In genomic region chr15:83066761-83067637, GRCh38 we compare ENCODE assay signal across 1 cellular context.
TF ChIP-seq lines count a peak whose summit lies in the region.

TSS of gene BTBD1 (minus strand) at chr15:83067252. CDS start at chr15:83067151, 101 bp downstream.

TF ChIP-seq in K562, 482 proteins besides CTCF, POLR2A, EP300 and RAD21 (continued from another document and continues in another):
- TF ChIP-seq ZNF592 (IDR thresholded peaks at IDR 0.05): peak; percentile 67; the same call in 1 of the 2 replicates
- TF ChIP-seq NFYB (IDR thresholded peaks at IDR 0.05; ENCODE audit: extremely low read depth, insufficient read length): no peak
- peak; percentile 70; the same call in 1 of the 2 replicates for TF ChIP-seq CGGBP1 (CRISPR knock-in tag; IDR thresholded peaks at IDR 0.05)
- TF ChIP-seq ZNF24 (IDR thresholded peaks at IDR 0.05): 0 out of 2 replicates have a peak, but pooled peaks have one; percentile 20
- peak; percentile 21; the same call in 1 of the 2 replicates for TF ChIP-seq ZFPM2 (CRISPR knock-in tag; IDR thresholded peaks at IDR 0.05)
- no peak for TF ChIP-seq KHSRP (IDR thresholded peaks at IDR 0.05)
- TF ChIP-seq ZNF583 (CRISPR knock-in tag; IDR thresholded peaks at IDR 0.05): peak; percentile 20; the same call in 1 of the 2 replicates
- TF ChIP-seq GTF2E2 (tag; IDR thresholded peaks at IDR 0.05): peak; percentile 90
- TF ChIP-seq TCF3 (CRISPR knock-in tag; IDR thresholded peaks at IDR 0.05): no peak
- no peak for TF ChIP-seq TRIM24 (IDR thresholded peaks at IDR 0.05)
- TF ChIP-seq RBM39 (optimal IDR thresholded peaks at IDR 0.05; ENCODE audit: low read depth, low read length): no peak
- TF ChIP-seq SAFB (IDR thresholded peaks at IDR 0.05; ENCODE audit: borderline replicate concordance, low read depth, low read length): peak; percentile 48; the same call in 1 of the 2 replicates
- peak; percentile 39 to 48; a peak in 1 of 4 replicates for TF ChIP-seq ETV6 (IDR thresholded peaks at IDR 0.05; ENCODE audit: borderline replicate concordance in 1 of 2, low read depth in 2 of 2, low read length in 1 of 2)
- TF ChIP-seq ETV6 (CRISPR knock-in tag; IDR thresholded peaks at IDR 0.05; ENCODE audit: borderline replicate concordance): no peak
- peak; percentile 85; the same call in 1 of the 2 replicates for TF ChIP-seq AFF4 (CRISPR knock-in tag; IDR thresholded peaks at IDR 0.05)
- no peak for TF ChIP-seq CTCFL (IDR thresholded peaks at IDR 0.05; ENCODE audit: borderline replicate concordance, insufficient read depth, low read depth, low read length, poor library complexity, severe bottlenecking)
- TF ChIP-seq TSHZ1 (CRISPR knock-in tag; IDR thresholded peaks at IDR 0.05): no peak; the same call in 1 of the 2 replicates
- TF ChIP-seq POLR2AphosphoS5 (IDR thresholded peaks at IDR 0.05; ENCODE audit: control insufficient read depth, insufficient read depth, low read depth, low read length): peak; percentile 82
- TF ChIP-seq SMARCC2 (IDR thresholded peaks at IDR 0.05; ENCODE audit: low read depth): no peak
- peak; percentile 90 for TF ChIP-seq HMGN3 (IDR thresholded peaks at IDR 0.05; ENCODE audit: borderline replicate concordance, extremely low read depth, insufficient read length, low read depth, low read length)
- TF ChIP-seq SRSF9 (IDR thresholded peaks at IDR 0.05; ENCODE audit: borderline replicate concordance, low read depth, low read length): no peak
- TF ChIP-seq MLX (CRISPR knock-in tag; conservative IDR thresholded peaks at IDR 0.05): no peak
- peak; percentile 43 to 89 (median 85) for TF ChIP-seq YY1 (IDR thresholded peaks at IDR 0.05; ENCODE audit: borderline replicate concordance in 1 of 3, control insufficient read depth in 1 of 3, extremely low read depth in 1 of 3, insufficient read depth in 3 of 3, insufficient read length in 1 of 3, insufficient replicate concordance in 2 of 3, low read depth in 1 of 3, low read length in 2 of 3)
- 0 out of 2 replicates have a peak, but pooled peaks have one; percentile 62 for TF ChIP-seq PTBP1 (IDR thresholded peaks at IDR 0.05; ENCODE audit: low read depth, low read length)
- TF ChIP-seq HMBOX1 (IDR thresholded peaks at IDR 0.05): no peak
- TF ChIP-seq SMAD4 (CRISPR knock-in tag; conservative IDR thresholded peaks at IDR 0.05): peak; percentile 65; the same call in 1 of the 2 replicates
- no peak for TF ChIP-seq ZBTB8A (IDR thresholded peaks at IDR 0.05; ENCODE audit: partially characterized antibody)
- TF ChIP-seq ZNF277 (CRISPR knock-in tag; IDR thresholded peaks at IDR 0.05; ENCODE audit: borderline replicate concordance): no peak
- no peak for TF ChIP-seq RCOR1 (IDR thresholded peaks at IDR 0.05; ENCODE audit: borderline replicate concordance in 1 of 2, low read depth in 2 of 2, low read length in 2 of 2)
- TF ChIP-seq HDAC2 (IDR thresholded peaks at IDR 0.05): peak; percentile 64; the same call in 1 of the 2 replicates
- peak; percentile 76 for TF ChIP-seq TFAP4 (CRISPR knock-in tag; IDR thresholded peaks at IDR 0.05; ENCODE audit: borderline replicate concordance)
- TF ChIP-seq ZNF324 (CRISPR knock-in tag; IDR thresholded peaks at IDR 0.05): no peak
- TF ChIP-seq ZNF3 (CRISPR knock-in tag; IDR thresholded peaks at IDR 0.05): no peak
- TF ChIP-seq SUPT5H (IDR thresholded peaks at IDR 0.05): peak; percentile 81
- TF ChIP-seq CBFA2T3 (IDR thresholded peaks at IDR 0.05): peak; percentile 2; the same call in 1 of the 2 replicates
- TF ChIP-seq SMARCA5 (IDR thresholded peaks at IDR 0.05): no peak
- TF ChIP-seq BRD9 (IDR thresholded peaks at IDR 0.05; ENCODE audit: low read depth, partially characterized antibody): no peak
- TF ChIP-seq CREM (IDR thresholded peaks at IDR 0.05; ENCODE audit: low read depth): peak; percentile 30
